Comparison of ENCODE assay signal across 12 cellular contexts in the genomic region with DNA sequence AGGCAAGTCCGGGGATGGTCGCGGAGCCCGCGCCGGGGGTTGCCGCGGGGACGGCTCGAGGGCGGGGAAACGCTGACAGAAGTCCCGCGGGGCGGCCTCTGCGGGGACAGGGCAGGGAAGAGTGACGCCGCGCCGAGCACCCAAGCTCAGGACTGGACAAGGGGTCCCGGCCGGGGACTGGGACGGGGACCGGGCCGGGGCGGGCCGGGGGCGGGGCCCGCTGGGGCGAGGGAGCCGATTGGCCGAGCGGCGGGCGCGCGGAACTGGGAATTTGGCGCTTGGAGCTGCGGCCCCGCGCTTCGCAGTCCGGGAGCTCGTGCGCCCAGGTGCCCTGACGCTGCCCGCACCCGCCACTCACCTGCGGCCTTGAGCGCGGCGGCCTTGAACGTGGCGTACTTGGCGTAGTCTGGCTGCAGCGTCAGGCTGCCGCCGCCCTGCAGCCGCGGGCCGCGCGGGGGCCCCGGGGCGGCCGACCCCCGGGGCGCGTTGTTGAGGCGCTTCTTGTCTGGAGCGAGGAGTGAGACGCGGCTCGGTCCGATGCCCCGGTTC. TPM values are rescaled to one million over a fixed set of nuclear protein-coding genes. Genes with fewer than 3 reads are reported as not detected.
DNase-seq lines count a peak whose midpoint lies in the region; ATAC-seq and TF ChIP-seq lines count a peak whose summit lies in the region.
"Had no signal": no experiment of that assay in that cellular context is flagged by ENCODE, and none has a peak within 500 bp of the region (broad histone marks: within the 10 kb centered on the region; RNA-seq: fewer than 3 reads in every experiment).

No MANE protein-coding gene starts in this region.

- H2AFZ ChIP-seq in OCI-LY1 (ENCODE audit: low read length) (no peak overlapping the region), neuronal stem cell (ENCODE audit: low read length) (peak overlapping the region; percentile 75)

- no peak for TF ChIP-seq POLR2A in gastroesophageal sphincter (IDR thresholded peaks at IDR 0.05)

- H2BK12ac ChIP-seq in neuronal stem cell (ENCODE audit: low read length), result peak overlapping the region; percentile 41

- no peak overlapping the region for H3K27ac Mint-ChIP-seq in CD14-positive monocyte

- H3K9me3 ChIP-seq in OCI-LY1 (ENCODE audit: low read length) (no peaks in the 10 kb centered on the region), gastroesophageal sphincter (no peaks in the 10 kb centered on the region), neuronal stem cell (replicated peaks in 1 of 2; ENCODE audit: control insufficient read depth in 2 of 2, insufficient read depth in 1 of 2, low read depth in 1 of 2, low read length in 2 of 2) (no peaks in the 10 kb centered on the region), MG63 (no peaks in the 10 kb centered on the region)

- no peak overlapping the region for H3K14ac ChIP-seq in neuronal stem cell (ENCODE audit: low read length)

- H3F3A ChIP-seq in OCI-LY1 (ENCODE audit: insufficient read depth, low read length), result 0 out of 2 replicates have a peak, but pooled peaks cover 3% of the 10 kb centered on the region

- H3K4me1 Mint-ChIP-seq in CD14-positive monocyte, result peaks cover 26% of the 10 kb centered on the region

- TF ChIP-seq EP300 in gastroesophageal sphincter (IDR thresholded peaks at IDR 0.05), result no peak

- ATAC-seq in gastroesophageal sphincter (peak; percentile 20), HG03469 (IDR thresholded peaks at IDR 0.05; ENCODE audit: unreplicated experiment) (no peak)
- ATAC-seq: HCT116 had no signal

- H3K36me3 ChIP-seq in OCI-LY1 (ENCODE audit: insufficient read depth, low read length), result peaks cover 28% of the 10 kb centered on the region
- H3K36me3 ChIP-seq in gastroesophageal sphincter, result peaks cover 0 to 27% of the 10 kb centered on the region in 2 donors
- peaks cover 13 to 29% of the 10 kb centered on the region in 2 donors for H3K36me3 ChIP-seq in neuronal stem cell (replicated peaks in 1 of 2; ENCODE audit: control insufficient read depth in 2 of 2, insufficient read depth in 2 of 2, low read length in 2 of 2)
- no peaks in the 10 kb centered on the region; the same call in 1 of the 2 replicates for H3K36me3 ChIP-seq in MG63

- H3K18ac ChIP-seq in neuronal stem cell (ENCODE audit: low read length), result peak overlapping the region; percentile 90

- peaks cover 24 to 28% of the 10 kb centered on the region in 2 donors for H3K36me3 Mint-ChIP-seq in CD14-positive monocyte

- no peak overlapping the region for H4K91ac ChIP-seq in neuronal stem cell (ENCODE audit: low read depth, low read length, poor library complexity)

- intact Hi-C loops in CD14-positive monocyte (cut with micrococcal nuclease), result no loop called here

- H3K4me3 Mint-ChIP-seq in CD14-positive monocyte, result peak overlapping the region; percentile 61 to 82

- H3K4me3 ChIP-seq in OCI-LY1 (ENCODE audit: low read depth, low read length, poor library complexity, severe bottlenecking) (peak overlapping the region; percentile 13), gastroesophageal sphincter (peak overlapping the region; percentile 2 to 46), neuronal stem cell (ENCODE audit: low read length in 2 of 2) (no peak overlapping the region), MG63 (no peak overlapping the region)

- H3K27me3 ChIP-seq in OCI-LY1 (ENCODE audit: insufficient read depth, low read length), result peaks cover 8% of the 10 kb centered on the region; the same call in 1 of the 2 replicates
- H3K27me3 ChIP-seq in gastroesophageal sphincter, result peaks cover 66% of the 10 kb centered on the region
- H3K27me3 ChIP-seq in neuronal stem cell (ENCODE audit: control insufficient read depth in 3 of 3, insufficient read depth in 3 of 3, low read depth in 1 of 3, low read length in 3 of 3), result peaks cover 54 to 66% (median 64%) of the 10 kb centered on the region in 3 experiments
- peaks cover 8% of the 10 kb centered on the region for H3K27me3 ChIP-seq in MG63

- H3K27ac ChIP-seq in OCI-LY1 (ENCODE audit: low read depth, low read length, poor library complexity, severe bottlenecking) (no peak overlapping the region), gastroesophageal sphincter (no peak overlapping the region), neuronal stem cell (replicated peaks; ENCODE audit: low read length) (no peak overlapping the region)

- H4K20me1 ChIP-seq in OCI-LY1 (ENCODE audit: insufficient read depth, low read length), result no peaks in the 10 kb centered on the region

- no peak overlapping the region for H2BK120ac ChIP-seq in neuronal stem cell (ENCODE audit: low read depth, low read length)

- H3K9me2 ChIP-seq in OCI-LY1 (ENCODE audit: low read depth, low read length), result no peaks in the 10 kb centered on the region

- DNase-seq in CD14-positive monocyte (ENCODE audit: low spot score), result no peak
- no peak for DNase-seq in neuronal stem cell (ENCODE audit: low spot score)
- DNase-seq in MG63, result no peak
- DNase-seq in NCI-H526 (lab: John Stamatoyannopoulos, UW), result no peak
- DNase-seq in COLO668 (lab: John Stamatoyannopoulos, UW; ENCODE audit: unreplicated experiment), result no peak
- DNase-seq: KG1 had no signal

- TF ChIP-seq CTCF in CD14-positive monocyte (IDR thresholded peaks at IDR 0.05) (no peak), OCI-LY1 (IDR thresholded peaks at IDR 0.05; ENCODE audit: low read length) (no peak), gastroesophageal sphincter (IDR thresholded peaks at IDR 0.05) (no peak)

- H3K79me1 ChIP-seq in neuronal stem cell (ENCODE audit: low read depth, low read length), result no peaks in the 10 kb centered on the region

- peaks cover 0 to 24% (median 11%) of the 10 kb centered on the region in 7 donors for H3K9me3 Mint-ChIP-seq in CD14-positive monocyte

- H2AK5ac ChIP-seq in neuronal stem cell (ENCODE audit: low read depth, low read length), result peak overlapping the region; percentile 92

- H3K23ac ChIP-seq in neuronal stem cell (ENCODE audit: low read depth, low read length, poor library complexity), result peak overlapping the region; percentile 73

- H3K27me3 Mint-ChIP-seq in CD14-positive monocyte (ENCODE audit: low read depth in 3 of 3), result peaks cover 42 to 60% (median 50%) of the 10 kb centered on the region in 3 donors

- H2BK15ac ChIP-seq in neuronal stem cell (ENCODE audit: low read length), result peak overlapping the region; percentile 75

- peaks cover 26% of the 10 kb centered on the region for H3K4me1 ChIP-seq in OCI-LY1 (ENCODE audit: insufficient read depth, low read length, severe bottlenecking)
- peaks cover 0 to 46% (median 22%) of the 10 kb centered on the region in 3 donors for H3K4me1 ChIP-seq in gastroesophageal sphincter
- peaks cover 10% of the 10 kb centered on the region in 2 donors for H3K4me1 ChIP-seq in neuronal stem cell (ENCODE audit: control insufficient read depth in 2 of 2, insufficient read depth in 1 of 2, low read depth in 1 of 2, low read length in 2 of 2)

- peak overlapping the region; percentile 43 for H4K8ac ChIP-seq in neuronal stem cell (ENCODE audit: low read depth, low read length)

- H3K4me2 ChIP-seq in OCI-LY1 (ENCODE audit: low read length) (peak overlapping the region; percentile 41), neuronal stem cell (ENCODE audit: insufficient read depth, low read length, poor library complexity, severe bottlenecking) (peak overlapping the region; percentile 49)

- no peak overlapping the region for H3K9ac ChIP-seq in OCI-LY1 (ENCODE audit: low read length)
- peak overlapping the region; percentile 70 for H3K9ac ChIP-seq in neuronal stem cell (ENCODE audit: low read depth, low read length, poor library complexity)

- no peak overlapping the region for H3K4ac ChIP-seq in neuronal stem cell (ENCODE audit: low read length)

- 7% methylated on average over 3 of the region's 76 CpGs; no CpG with 5 or more reads in 1 of the 2 donors for WGBS in gastroesophageal sphincter (ENCODE audit: low coverage in 1 of 2), 2 donors
- WGBS in neuronal stem cell (ENCODE audit: extremely low coverage in 2 of 2, insufficient read length in 2 of 2, insufficient replicate concordance in 1 of 2), 2 donors, result no CpG with 5 or more reads among the region's 76 CpGs

- H2BK5ac ChIP-seq in neuronal stem cell (ENCODE audit: low read length), result no peak overlapping the region

- no peaks in the 10 kb centered on the region for H3K79me2 ChIP-seq in OCI-LY1 (ENCODE audit: insufficient read depth, low read length)

RNA-seq across cellular contexts. Expression of a gene that starts 4.8 kb away (rescaled TPM):
- polyA plus RNA-seq in CD14-positive monocyte, result not detected
- total RNA-seq in gastroesophageal sphincter, result not detected
- polyA plus RNA-seq in neuronal stem cell (2013, experiment 1 of 2), result 0.07 TPM
- 0.14 TPM for polyA plus RNA-seq in neuronal stem cell (2013, experiment 2 of 2)
- not detected in 2 replicates for total RNA-seq in MG63 (2014; rRNA removed; shearing (Covaris generic); ENCODE audit: low replicate concordance)
- total RNA-seq: SK-MEL-5 had no signal
- polyA plus RNA-seq: adipose tissue had no signal

RNA-seq across cellular contexts. Expression of a gene that starts 16.5 kb away (rescaled TPM):
- not detected for polyA plus RNA-seq in CD14-positive monocyte
- total RNA-seq in gastroesophageal sphincter, result under 1 TPM in 2 of 4 donors, not detected in 2; 0.12 to 0.16 TPM
- polyA plus RNA-seq in neuronal stem cell (2013, experiment 1 of 2), result 1.6 TPM
- polyA plus RNA-seq in neuronal stem cell (2013, experiment 2 of 2), result 1.8 TPM
- not detected in 2 replicates for total RNA-seq in MG63 (2014; rRNA removed; shearing (Covaris generic); ENCODE audit: low replicate concordance)

RNA-seq across cellular contexts. Expression of a gene that starts 36.8 kb away (rescaled TPM):
- polyA plus RNA-seq in CD14-positive monocyte, result under 1 TPM in 1 of 2 donors, not detected in 1; 0.20 TPM
- 1 to 10 TPM in 2 of 4 donors, not detected in 2; 1.9 to 3.4 TPM for total RNA-seq in gastroesophageal sphincter
- polyA plus RNA-seq in neuronal stem cell (2013, experiment 1 of 2), result 31.3 TPM
- polyA plus RNA-seq in neuronal stem cell (2013, experiment 2 of 2), result 32.8 TPM
- 23.6 and 60.6 TPM in 2 replicates for total RNA-seq in MG63 (2014; rRNA removed; shearing (Covaris generic); ENCODE audit: low replicate concordance)

RNA-seq across cellular contexts. Expression of a gene that starts 59.1 kb away (rescaled TPM):
- polyA plus RNA-seq in CD14-positive monocyte, result under 1 TPM in 1 of 2 donors, not detected in 1; 0.06 TPM
- 1 to 10 TPM in 1 of 4 donors, under 1 TPM in 2, not detected in 1; 0.13 to 1.2 (median 0.93) TPM for total RNA-seq in gastroesophageal sphincter
- 42.3 TPM for polyA plus RNA-seq in neuronal stem cell (2013, experiment 1 of 2)
- 42.6 TPM for polyA plus RNA-seq in neuronal stem cell (2013, experiment 2 of 2)
- total RNA-seq in MG63 (2014; rRNA removed; shearing (Covaris generic); ENCODE audit: low replicate concordance), result 0.43 and 3.5 TPM in 2 replicates

Comparison
In these comparisons a context has a peak if more than half of its experiments do, and no peak if none do; other contexts are left out.
1. H3K4me3 ChIP-seq: peak in OCI-LY1 (single experiment) and gastroesophageal sphincter (2 of 2); none in neuronal stem cell (0 of 2) and MG63 (single experiment).